Comparison of ENCODE assay signal across 11 cellular contexts in the genomic region with DNA sequence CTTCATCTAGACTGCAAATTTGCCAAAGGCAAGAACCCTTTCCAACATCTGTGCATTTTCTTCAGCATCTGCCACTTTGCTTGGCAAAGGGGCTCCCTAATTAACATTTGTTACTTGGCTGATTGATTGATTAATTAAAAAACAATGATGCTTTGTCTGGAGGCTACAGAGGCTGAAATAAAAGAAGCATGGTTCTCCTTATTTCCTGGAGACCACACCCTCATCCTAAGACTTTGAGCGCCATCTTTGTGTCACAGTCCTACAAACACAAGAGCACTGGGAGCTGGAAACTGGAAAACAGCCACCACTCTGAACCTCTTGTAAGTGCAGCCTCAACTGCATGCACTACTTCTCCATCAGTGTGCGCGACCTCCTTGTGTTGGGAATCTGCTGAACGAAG.
A peak's percentile ranks its signal among the peaks of the same experiment; 100 is the strongest.
DNase-seq lines count a peak whose midpoint lies in the region; ATAC-seq and TF ChIP-seq lines count a peak whose summit lies in the region.
"Had no signal": no experiment of that assay in that cellular context is flagged by ENCODE, and none has a peak within 500 bp of the region (broad histone marks: within the 10 kb centered on the region; RNA-seq: fewer than 3 reads in every experiment).

No MANE protein-coding gene starts in this region.

- no peak overlapping the region for H3K9ac ChIP-seq in DND-41 (ENCODE audit: low read depth, low read length)

- no peaks in the 10 kb centered on the region for H3K79me2 ChIP-seq in DND-41 (ENCODE audit: insufficient read depth, low read length)

- no peaks in the 10 kb centered on the region for H4K20me1 ChIP-seq in DND-41 (ENCODE audit: insufficient read depth, low read length)

- H3K36me3 ChIP-seq in DND-41 (ENCODE audit: insufficient read depth, low read length) (no peaks in the 10 kb centered on the region), SJCRH30 (no peaks in the 10 kb centered on the region)

- no peak overlapping the region for H3K4me2 ChIP-seq in DND-41 (ENCODE audit: insufficient read depth, low read length)

- H3K9me3 ChIP-seq in DND-41 (ENCODE audit: insufficient read depth, low read length, severe bottlenecking) (peaks cover 6% of the 10 kb centered on the region), SJCRH30 (replicated peaks) (no peaks in the 10 kb centered on the region)

- no peak overlapping the region for H2AFZ ChIP-seq in DND-41 (ENCODE audit: low read depth, low read length)

- DNase-seq in DND-41 (no peak), SJCRH30 (peak; percentile 30 to 52), foreskin melanocyte (peak; percentile 9), pons (ENCODE audit: low spot score) (peak; percentile 60), cerebellar nuclear complex (lab: John Stamatoyannopoulos, UW) (no peak), NCI-H526 (lab: John Stamatoyannopoulos, UW) (no peak)
- DNase-seq: C1 segment of cervical spinal cord; CD4-positive, alpha-beta memory T cell; GF-D8 had no signal

- peak overlapping the region; percentile 53 for H3K27ac ChIP-seq in DND-41 (ENCODE audit: low read length)
- H3K27ac ChIP-seq in SJCRH30, result peak overlapping the region; percentile 14; the same call in 1 of the 2 replicates

- no peak overlapping the region for H3K4me3 ChIP-seq in DND-41 (ENCODE audit: low read depth in 1 of 2, low read length in 2 of 2)
- no peak overlapping the region for H3K4me3 ChIP-seq in SJCRH30

- no peak for ATAC-seq in DND-41 (ENCODE audit: insufficient read depth, low read depth)
- no peak for ATAC-seq in HG03159 (IDR thresholded peaks at IDR 0.05; ENCODE audit: unreplicated experiment)
- ATAC-seq: HCT116 had no signal

- no peaks in the 10 kb centered on the region for H3K27me3 ChIP-seq in DND-41 (ENCODE audit: insufficient read depth, low read length, poor library complexity)
- no peaks in the 10 kb centered on the region for H3K27me3 ChIP-seq in SJCRH30

- H3K4me1 ChIP-seq in DND-41 (ENCODE audit: insufficient read depth, low read length) (peaks cover 45% of the 10 kb centered on the region), SJCRH30 (peaks cover 13% of the 10 kb centered on the region)

- TF ChIP-seq CTCF in DND-41 (IDR thresholded peaks at IDR 0.05; ENCODE audit: borderline replicate concordance, extremely low read depth, low read length, poor library complexity, severe bottlenecking), result no peak

Comparison
In these comparisons a context has a peak if more than half of its experiments do, and no peak if none do; other contexts are left out.
1. DNase-seq: peak in SJCRH30 (2 of 2), foreskin melanocyte (single experiment) and pons (single experiment); none in DND-41 (single experiment), cerebellar nuclear complex (0 of 2) and NCI-H526 (0 of 2).